In genomic region chr17:81487487-81488275, GRCh38 we compare ENCODE assay signal across 8 cellular contexts. TPM values are rescaled to one million over a fixed set of nuclear protein-coding genes. Genes with fewer than 3 reads are reported as not detected.
A peak's percentile ranks its signal among the peaks of the same experiment; 100 is the strongest.
DNase-seq lines count a peak whose midpoint lies in the region; ATAC-seq and TF ChIP-seq lines count a peak whose summit lies in the region.

No MANE protein-coding gene starts in this region.

- TF ChIP-seq CTCF in psoas muscle (IDR thresholded peaks at IDR 0.05) (no peak), uterus (IDR thresholded peaks at IDR 0.05) (peak in 1 of 4 experiments; percentile 13)

- H3K4me1 ChIP-seq in right cardiac atrium (ENCODE audit: control insufficient read depth, insufficient read depth, low read length) (peaks cover 6% of the 10 kb centered on the region), psoas muscle (peaks cover 17% of the 10 kb centered on the region), uterus (peaks cover 0 to 20% of the 10 kb centered on the region in 2 donors)

- ATAC-seq in right cardiac atrium (peak; percentile 89), psoas muscle (peak; percentile 81 to 87 (median 84))

- peak; percentile 54 for DNase-seq in DMS79 treated with DMSO at 0.1 percent for 48 hours (lab: John Stamatoyannopoulos, UW)
- DNase-seq in DMS79 (lab: John Stamatoyannopoulos, UW): no peak
- DNase-seq in LHCN-M2 (ENCODE audit: low read depth): peak; percentile 59
- DNase-seq in T follicular helper cell (ENCODE audit: low read depth): peak; percentile 66
- peak; percentile 39 for DNase-seq in amniotic stem cell (lab: John Stamatoyannopoulos, UW)
- DNase-seq in right cardiac atrium: peak; percentile 86 to 95 (median 95)
- peak; percentile 88 to 92 for DNase-seq in psoas muscle
- peak; percentile 67 to 82 for DNase-seq in uterus

- 6% methylated on average over 87 of the region's 87 CpGs for WGBS in right cardiac atrium
- WGBS in psoas muscle, 3 donors: 7 to 15% (median 8%) methylated on average over 52 to 87 of the region's 87 CpGs

- TF ChIP-seq POLR2A in uterus (IDR thresholded peaks at IDR 0.05): peak; percentile 28 to 79

- H3K36me3 ChIP-seq in psoas muscle (ENCODE audit: insufficient read depth in 1 of 2, low read depth in 1 of 2) (no peaks in the 10 kb centered on the region), uterus (no peaks in the 10 kb centered on the region)

- H3K9me3 ChIP-seq in right cardiac atrium (ENCODE audit: control insufficient read depth, low read length) (no peaks in the 10 kb centered on the region), psoas muscle (no peaks in the 10 kb centered on the region), uterus (no peaks in the 10 kb centered on the region)

- H3K27me3 ChIP-seq in right cardiac atrium (ENCODE audit: control insufficient read depth, insufficient read depth) (no peaks in the 10 kb centered on the region), psoas muscle (ENCODE audit: insufficient read depth in 3 of 3, low read length in 2 of 3) (no peaks in the 10 kb centered on the region), uterus (no peaks in the 10 kb centered on the region)

- intact Hi-C loops in right cardiac atrium (cut with DNase I) (no loop called here), psoas muscle (cut with DNase I) (no loop called here), uterus (cut with DNase I; ENCODE audit: low total_unique reads) (loop anchor here (5.0 kb wide), 1 partner anchor 90 kb away; the partner anchor contains the start of gene BAHCC1)

- peak overlapping the region; percentile 79 for H3K4me3 ChIP-seq in right cardiac atrium (ENCODE audit: low read length)
- H3K4me3 ChIP-seq in psoas muscle: peak overlapping the region; percentile 85
- peak overlapping the region; percentile 41 to 54 for H3K4me3 ChIP-seq in uterus

- peak overlapping the region; percentile 91 for H3K27ac ChIP-seq in right cardiac atrium (ENCODE audit: low read length)
- H3K27ac ChIP-seq in psoas muscle: peak overlapping the region; percentile 92
- peak overlapping the region; percentile 65 to 76 for H3K27ac ChIP-seq in uterus

RNA-seq across cellular contexts. Expression of gene ACTG1, which starts 24.9 kb away (rescaled TPM):
- total RNA-seq in LHCN-M2 (2014; rRNA removed) (6,893 and 8,596 TPM in 2 replicates), right cardiac atrium (100 to 1,000 TPM; 347 to 772 (median 510) TPM), psoas muscle (100 to 1,000 TPM; 341 to 567 (median 431) TPM), uterus (1,000 to 10,000 TPM; 1,023 to 5,472 (median 2,159) TPM)
- polyA plus RNA-seq in LHCN-M2 (2012): 8,200 TPM
- polyA plus RNA-seq in right cardiac atrium (410 TPM), psoas muscle (100 to 1,000 TPM; 150 to 620 (median 219) TPM)

RNA-seq across cellular contexts. Expression of gene FSCN2, which starts 40.5 kb away (rescaled TPM):
- total RNA-seq in LHCN-M2 (2014; rRNA removed) (0.26 and 0.29 TPM in 2 replicates), right cardiac atrium (under 1 TPM; 0.45 to 0.63 (median 0.53) TPM), psoas muscle (under 1 TPM in 3 of 4 donors, not detected in 1; 0.13 to 0.71 (median 0.38) TPM), uterus (1 to 10 TPM in 2 of 4 donors, not detected in 2; 5.0 to 7.4 TPM)
- polyA plus RNA-seq in LHCN-M2 (2012): 0.70 TPM
- polyA plus RNA-seq in right cardiac atrium (0.48 TPM), psoas muscle (under 1 TPM; 0.08 to 0.09 (median 0.08) TPM)
